ENCODE assay signal across 8 cellular contexts in genomic region chr1:147598631-147599361, GRCh38. TPM values are rescaled to one million over a fixed set of nuclear protein-coding genes. Genes with fewer than 3 reads are reported as not detected.
DNase-seq lines count a peak whose midpoint lies in the region; ATAC-seq, FAIRE-seq and TF ChIP-seq lines count a peak whose summit lies in the region.

No MANE protein-coding gene starts in this region.

- H3K4me2 ChIP-seq in K562 (ENCODE audit: insufficient read depth, low read length) = peak overlapping the region; percentile 70

- no peaks in the 10 kb centered on the region for H3K9me3 ChIP-seq in K562 (replicated peaks; ENCODE audit: control insufficient read depth, insufficient read depth, low read depth, low read length)
- no peaks in the 10 kb centered on the region for H3K9me3 ChIP-seq in iPS-18c (ENCODE audit: control insufficient read depth, insufficient read depth, low read length)

- H3K4me3 ChIP-seq in GM12865 (ENCODE audit: low read depth, low read length) (peak overlapping the region; percentile 65), K562 (peak overlapping the region; percentile 67), iPS-18c (ENCODE audit: insufficient read depth, low read depth, low read length) (peak overlapping the region; percentile 74), skin epidermis (peak overlapping the region; percentile 60 to 78 (median 67))

- H3K79me2 ChIP-seq in K562 (ENCODE audit: control insufficient read depth, insufficient read depth, low read length) = peaks cover 6% of the 10 kb centered on the region; the same call in 1 of the 3 replicates

- in situ Hi-C loops in K562 (cut with MboI) = no loop called here

- 19% methylated on average over 27 of the region's 30 CpGs for WGBS in K562 (ENCODE audit: insufficient coverage, low coverage, missing lambda C conversion rate)

- H3K4me1 ChIP-seq in K562 (replicated peaks in 1 of 2; ENCODE audit: control insufficient read depth in 2 of 2, insufficient read depth in 2 of 2, low read length in 2 of 2) = peaks cover 8 to 9% of the 10 kb centered on the region in 2 experiments

- no peak for TF ChIP-seq CTCF in GM12865 (IDR thresholded peaks at IDR 0.05; ENCODE audit: insufficient read depth, low read depth, low read length, missing control alignments)
- TF ChIP-seq CTCF in K562 (IDR thresholded peaks at IDR 0.05 in 2 of 3, conservative IDR thresholded peaks at IDR 0.05 in 1 of 3; ENCODE audit: insufficient read depth in 2 of 3, low read depth in 1 of 3, low read length in 3 of 3) = no peak

- no peak for FAIRE-seq in K562 (lab: Jason Lieb, UNC)

- peak overlapping the region; percentile 77 for H2AFZ ChIP-seq in K562 (ENCODE audit: low read depth, low read length)

- H3K27me3 ChIP-seq in K562 (ENCODE audit: control insufficient read depth in 2 of 2, insufficient read depth in 2 of 2, low read length in 2 of 2) = peaks cover 8 to 11% of the 10 kb centered on the region in 2 experiments; a peak in 3 of 5 replicates

- H3K27ac ChIP-seq in K562 (ENCODE audit: extremely low read depth, low read depth, low read length) (no peak overlapping the region), skin epidermis (peak overlapping the region in 20 of 21 experiments; percentile 57 to 90 (median 84))

- intact Hi-C loops in K562 (cut with micrococcal nuclease) = no loop called here

- TF ChIP-seq RAD21 in K562 (CRISPR knock-in tag; conservative IDR thresholded peaks at IDR 0.05 in 1 of 2, IDR thresholded peaks at IDR 0.05 in 1 of 2) = no peak

- ATAC-seq in HG02943 (IDR thresholded peaks at IDR 0.05; ENCODE audit: low read depth, unreplicated experiment) (peak; percentile 30), K562 (peak; percentile 40), GM18858 (IDR thresholded peaks at IDR 0.05; ENCODE audit: unreplicated experiment) (no peak)

- no peaks in the 10 kb centered on the region for H4K20me1 ChIP-seq in K562 (replicated peaks; ENCODE audit: control insufficient read depth, insufficient read depth, low read length)

- H3K9me1 ChIP-seq in K562 (ENCODE audit: control insufficient read depth, insufficient read depth, low read length) = no peaks in the 10 kb centered on the region

- CTCF ChIA-PET in K562 (lab: Yijun Ruan, JAX; ENCODE audit: low intra/inter-chr PET ratio) = no interaction called here

- no TSS peak for BruUV-seq in K562 (replicated peaks; lab: Mats Ljungman, UMichigan)

- no peak for TF ChIP-seq EP300 in K562 (IDR thresholded peaks at IDR 0.05; ENCODE audit: low read length)

- TF ChIP-seq POLR2A in K562 (conservative IDR thresholded peaks at IDR 0.05) = no peak

- peak; percentile 24 for DNase-seq in GM12865 (ENCODE audit: low read depth)
- peak; percentile 49 for DNase-seq in SK-N-DZ (ENCODE audit: low spot score)
- peak in 2 of 4 experiments; percentile 13 to 30 for DNase-seq in K562 (ENCODE audit: extremely low read depth in 1 of 4, low spot score in 3 of 4)
- no peak for DNase-seq in HUDEP-2 (lab: John Stamatoyannopoulos, UW; ENCODE audit: unreplicated experiment in 76 of 76)

- peak overlapping the region; percentile 54 to 92; a peak in 3 of 4 replicates for H3K9ac ChIP-seq in K562 (ENCODE audit: insufficient read depth in 1 of 2, low read depth in 2 of 2, low read length in 2 of 2)

- POLR2A ChIA-PET in K562 (lab: Yijun Ruan, JAX) = interaction anchor here (0.8 kb wide), 2 partner anchors 18 to 220 kb away, joined by 3 read pairs; no protein-coding TSS in a partner anchor

- H3K36me3 ChIP-seq in K562 (ENCODE audit: control insufficient read depth, insufficient read depth, low read length) = no peaks in the 10 kb centered on the region

TF ChIP-seq in K562, 482 proteins besides CTCF, POLR2A, EP300 and RAD21 (continues in another document):
- no peak for TF ChIP-seq ZNF3 (CRISPR knock-in tag; IDR thresholded peaks at IDR 0.05)
- TF ChIP-seq, protein P1, sequence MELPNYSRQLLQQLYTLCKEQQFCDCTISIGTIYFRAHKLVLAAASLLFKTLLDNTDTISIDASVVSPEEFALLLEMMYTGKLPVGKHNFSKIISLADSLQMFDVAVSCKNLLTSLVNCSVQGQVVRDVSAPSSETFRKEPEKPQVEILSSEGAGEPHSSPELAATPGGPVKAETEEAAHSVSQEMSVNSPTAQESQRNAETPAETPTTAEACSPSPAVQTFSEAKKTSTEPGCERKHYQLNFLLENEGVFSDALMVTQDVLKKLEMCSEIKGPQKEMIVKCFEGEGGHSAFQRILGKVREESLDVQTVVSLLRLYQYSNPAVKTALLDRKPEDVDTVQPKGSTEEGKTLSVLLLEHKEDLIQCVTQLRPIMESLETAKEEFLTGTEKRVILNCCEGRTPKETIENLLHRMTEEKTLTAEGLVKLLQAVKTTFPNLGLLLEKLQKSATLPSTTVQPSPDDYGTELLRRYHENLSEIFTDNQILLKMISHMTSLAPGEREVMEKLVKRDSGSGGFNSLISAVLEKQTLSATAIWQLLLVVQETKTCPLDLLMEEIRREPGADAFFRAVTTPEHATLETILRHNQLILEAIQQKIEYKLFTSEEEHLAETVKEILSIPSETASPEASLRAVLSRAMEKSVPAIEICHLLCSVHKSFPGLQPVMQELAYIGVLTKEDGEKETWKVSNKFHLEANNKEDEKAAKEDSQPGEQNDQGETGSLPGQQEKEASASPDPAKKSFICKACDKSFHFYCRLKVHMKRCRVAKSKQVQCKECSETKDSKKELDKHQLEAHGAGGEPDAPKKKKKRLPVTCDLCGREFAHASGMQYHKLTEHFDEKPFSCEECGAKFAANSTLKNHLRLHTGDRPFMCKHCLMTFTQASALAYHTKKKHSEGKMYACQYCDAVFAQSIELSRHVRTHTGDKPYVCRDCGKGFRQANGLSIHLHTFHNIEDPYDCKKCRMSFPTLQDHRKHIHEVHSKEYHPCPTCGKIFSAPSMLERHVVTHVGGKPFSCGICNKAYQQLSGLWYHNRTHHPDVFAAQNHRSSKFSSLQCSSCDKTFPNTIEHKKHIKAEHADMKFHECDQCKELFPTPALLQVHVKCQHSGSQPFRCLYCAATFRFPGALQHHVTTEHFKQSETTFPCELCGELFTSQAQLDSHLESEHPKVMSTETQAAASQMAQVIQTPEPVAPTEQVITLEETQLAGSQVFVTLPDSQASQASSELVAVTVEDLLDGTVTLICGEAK (IDR thresholded peaks at IDR 0.05) = 0 out of 2 replicates have a peak, but pooled peaks have one; percentile 24
- TF ChIP-seq, protein P1 (CRISPR knock-in tag; IDR thresholded peaks at IDR 0.05) = no peak
- no peak for TF ChIP-seq ZNF408 (CRISPR knock-in tag; IDR thresholded peaks at IDR 0.05; ENCODE audit: low read depth)
- TF ChIP-seq ELF2 (CRISPR knock-in tag; IDR thresholded peaks at IDR 0.05) = no peak
- TF ChIP-seq CTBP1 (IDR thresholded peaks at IDR 0.05; ENCODE audit: borderline replicate concordance) = peak; percentile 15; the same call in 1 of the 2 replicates

RNA-seq across cellular contexts. Expression of gene BCL9, which starts 57.5 kb away (rescaled TPM):
- polyA plus RNA-seq in SK-N-DZ (2014; cell fraction: cytosol; rRNA removed) = 10.5 and 10.8 TPM in 2 replicates
- 6.8 and 16.2 TPM in 2 replicates for polyA plus RNA-seq in SK-N-DZ (2014; cell fraction: nucleus; rRNA removed)
- 5.2 and 6.0 TPM in 2 replicates for total RNA-seq in K562 (2011; cell fraction: chromatin; rRNA removed; ENCODE audit: low replicate concordance)
- 3.3 TPM in 2 replicates for total RNA-seq in K562 (2011; cell fraction: nucleolus; rRNA removed)
- total RNA-seq in K562 (2011; cell fraction: nucleoplasm; rRNA removed) = 3.4 and 4.0 TPM in 2 replicates
- 1.2 and 1.8 TPM in 2 replicates for total RNA-seq in K562 (2014; rRNA removed)
- 1.9 and 2.0 TPM in 2 replicates for total RNA-seq in K562 (2014; rRNA removed; fragmentation: Illumina TruSeq; extraction: Trizol)
- total RNA-seq in K562 (2015; rRNA removed; fragmentation: Illumina TruSeq; extraction: Trizol) = 1.5 and 1.7 TPM in 2 replicates
- 8.4 and 8.9 TPM in 2 replicates for total RNA-seq in K562 (2021)
- 1.4 and 2.0 TPM in 2 replicates for polyA plus RNA-seq in K562 (2011; rRNA removed)
- 1.7 and 2.0 TPM in 2 replicates for polyA plus RNA-seq in K562 (2011; cell fraction: cytosol; rRNA removed)
- 2.0 and 4.6 TPM in 2 replicates for polyA plus RNA-seq in K562 (2011; cell fraction: nucleus; rRNA removed)
- polyA plus RNA-seq in K562 (2012) = 4.2 and 4.9 TPM in 2 replicates
- polyA plus RNA-seq in K562 (2014; fragmentation: Illumina TruSeq; extraction: Trizol) = 4.6 and 5.4 TPM in 2 replicates
- under 1 TPM; 0.17 to 0.59 TPM for polyA plus RNA-seq in K562 (2014; fragmentation: Nextera tagmentation; extraction: Ambion mirVana)
- polyA plus RNA-seq in K562 (2014; rRNA removed) = 2.3 and 4.3 TPM in 2 replicates
- 1.3 and 1.4 TPM in 2 replicates for polyA minus RNA-seq in K562 (2011; rRNA and poly(A)+ RNA removed)
- polyA minus RNA-seq in K562 (2011; cell fraction: cytosol; rRNA and poly(A)+ RNA removed) = 2.7 and 3.0 TPM in 2 replicates
- polyA minus RNA-seq in K562 (2011; cell fraction: nucleus; rRNA and poly(A)+ RNA removed) = 2.0 and 2.9 TPM in 2 replicates

Comparison
In these comparisons a context has a peak if more than half of its experiments do, and no peak if none do; other contexts are left out.
1. DNase-seq: peak in GM12865 (single experiment) and SK-N-DZ (single experiment); none in HUDEP-2 (0 of 76).
2. Peak in every context shown above with its lines, with median percentiles within 50 percentile points of each other: H3K4me3 ChIP-seq.